In the genomic region with DNA sequence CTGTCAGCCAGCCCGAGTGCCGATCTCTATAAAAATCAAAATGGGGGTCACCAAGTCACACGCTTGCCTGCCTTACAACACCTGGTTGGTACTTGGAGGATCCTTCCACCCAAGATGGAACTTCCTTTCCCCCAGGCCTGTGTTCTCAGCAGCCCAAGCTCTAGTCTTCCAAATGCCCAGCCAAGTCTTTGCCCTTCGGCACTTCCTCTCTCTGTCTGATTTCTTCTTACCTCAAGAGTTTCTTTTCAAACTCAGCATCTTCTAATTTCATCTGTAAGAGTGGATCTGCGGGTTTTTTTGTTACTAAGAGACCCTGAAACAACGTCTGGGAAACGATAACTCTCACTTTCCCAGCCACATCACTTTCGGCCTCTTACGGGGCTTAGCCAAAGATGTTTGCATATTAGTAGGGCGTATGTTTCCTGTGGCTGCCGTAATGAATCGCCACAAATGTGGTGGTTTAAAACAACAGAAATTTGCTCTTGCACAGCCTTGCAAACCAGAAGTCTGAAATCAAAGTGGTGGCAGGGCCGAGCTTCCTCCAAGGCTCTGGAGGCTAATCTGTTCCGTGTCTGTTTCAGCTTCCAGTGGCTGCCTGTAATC, we compare ENCODE assay signal across 10 cellular contexts.
A peak's percentile ranks its signal among the peaks of the same experiment; 100 is the strongest.
DNase-seq lines count a peak whose midpoint lies in the region; ATAC-seq and TF ChIP-seq lines count a peak whose summit lies in the region.
"Had no signal": no experiment of that assay in that cellular context is flagged by ENCODE, and none has a peak within 500 bp of the region (broad histone marks: within the 10 kb centered on the region; RNA-seq: fewer than 3 reads in every experiment).

No MANE protein-coding gene starts in this region.

- H3K9ac ChIP-seq in BLaER1 treated with 17β-estradiol and CSF1 and Interleukin-3, amounts not matched to agents 10 nM and 100 nM = peak overlapping the region in 2 of 11 experiments; percentile 16 to 32; a peak in 2 of 22 replicates

- H3K9me3 ChIP-seq in BLaER1 treated with 17β-estradiol and CSF1 and Interleukin-3, amounts not matched to agents 10 nM and 100 nM (replicated peaks in 1 of 11) = no peaks in the 10 kb centered on the region
- H3K9me3 ChIP-seq: lower lobe of right lung had no signal

- peaks cover 24% of the 10 kb centered on the region for H3K4me1 Mint-ChIP-seq in osteocyte (ENCODE audit: unreplicated experiment)

- H3K9me3 Mint-ChIP-seq in osteocyte (ENCODE audit: unreplicated experiment) = no peaks in the 10 kb centered on the region
- H3K9me3 Mint-ChIP-seq: activated T-helper 1 cell treated with anti-CD3 and anti-CD28 coated beads, Interleukin-12 subunit alpha, Interleukin-12 subunit beta, Interleukin-2, Interleukin-4 antibody, amounts not matched to agents 30 ng/mL and 10 ng/mL and 1 ng/mL, durations not matched to agents 14 hours and 24 hours and 36 hours had no signal

- H3K4me2 ChIP-seq in BLaER1 treated with 17β-estradiol and CSF1 and Interleukin-3, amounts not matched to agents 10 nM and 100 nM = peak overlapping the region; percentile 37 to 75 (median 66)

- H3K4me3 ChIP-seq in BLaER1 treated with 17β-estradiol and CSF1 and Interleukin-3, amounts not matched to agents 10 nM and 100 nM = no peak overlapping the region
- H3K4me3 ChIP-seq: lower lobe of right lung had no signal

- no peaks in the 10 kb centered on the region for H3K27me3 Mint-ChIP-seq in osteocyte (ENCODE audit: unreplicated experiment)

- ATAC-seq in GM19025 (IDR thresholded peaks at IDR 0.05; ENCODE audit: low read depth, unreplicated experiment) (peak; percentile 78), HG02798 (IDR thresholded peaks at IDR 0.05; ENCODE audit: poor library complexity, unreplicated experiment) (peak; percentile 78)
- ATAC-seq: lower lobe of right lung had no signal

- peaks cover 36% of the 10 kb centered on the region for H3K36me3 Mint-ChIP-seq in osteocyte (ENCODE audit: unreplicated experiment)

- H3K27ac ChIP-seq in BLaER1 treated with 17β-estradiol and CSF1 and Interleukin-3, amounts not matched to agents 10 nM and 100 nM = peak overlapping the region in 4 of 11 experiments; percentile 1 to 74 (median 57); a peak in 7 of 22 replicates
- H3K27ac ChIP-seq: lower lobe of right lung had no signal

- H3K36me3 ChIP-seq in BLaER1 treated with 17β-estradiol and CSF1 and Interleukin-3, amounts not matched to agents 10 nM and 100 nM = peaks cover 14 to 36% (median 25%) of the 10 kb centered on the region in 11 experiments

- TF ChIP-seq CTCF in osteocyte (IDR thresholded peaks at IDR 0.05) = no peak

- H3K4me3 Mint-ChIP-seq in osteocyte (ENCODE audit: unreplicated experiment) = no peak overlapping the region
- H3K4me3 Mint-ChIP-seq: activated T-helper 1 cell treated with anti-CD3 and anti-CD28 coated beads, Interleukin-12 subunit alpha, Interleukin-12 subunit beta, Interleukin-2, Interleukin-4 antibody, amounts not matched to agents 30 ng/mL and 10 ng/mL and 1 ng/mL, durations not matched to agents 14 hours and 24 hours and 36 hours had no signal

- no peak for TF ChIP-seq POLR2A in erythroblast (IDR thresholded peaks at IDR 0.05; ENCODE audit: low read length)

- no peaks in the 10 kb centered on the region for H4K20me1 ChIP-seq in BLaER1 treated with 17β-estradiol and CSF1 and Interleukin-3, amounts not matched to agents 10 nM and 100 nM

- H3K27ac Mint-ChIP-seq in osteocyte (ENCODE audit: unreplicated experiment) = no peak overlapping the region
- H3K27ac Mint-ChIP-seq: activated T-helper 1 cell treated with anti-CD3 and anti-CD28 coated beads, Interleukin-12 subunit alpha, Interleukin-12 subunit beta, Interleukin-2, Interleukin-4 antibody, amounts not matched to agents 30 ng/mL and 10 ng/mL and 1 ng/mL, durations not matched to agents 14 hours and 24 hours and 36 hours had no signal

- DNase-seq in NAMALWA (ENCODE audit: low spot score) = peak; percentile 7
- DNase-seq in NCI-H1436 (lab: John Stamatoyannopoulos, UW) = no peak
- DNase-seq in osteocyte (ENCODE audit: extremely low spot score, unreplicated experiment) = no peak
- no peak for DNase-seq in kidney glomerular epithelial cell (lab: John Stamatoyannopoulos, UW)
- DNase-seq in erythroblast (lab: John Stamatoyannopoulos, UW) = no peak
- DNase-seq: lower lobe of right lung had no signal

- H3K4me1 ChIP-seq in BLaER1 treated with 17β-estradiol and CSF1 and Interleukin-3, amounts not matched to agents 10 nM and 100 nM = peaks cover 20 to 53% (median 25%) of the 10 kb centered on the region in 10 experiments
- H3K4me1 ChIP-seq: lower lobe of right lung had no signal

- no peaks in the 10 kb centered on the region for H3K27me3 ChIP-seq in BLaER1 treated with 17β-estradiol and CSF1 and Interleukin-3, amounts not matched to agents 10 nM and 100 nM
